ENCODE assay signal across 14 cellular contexts in the genomic region with DNA sequence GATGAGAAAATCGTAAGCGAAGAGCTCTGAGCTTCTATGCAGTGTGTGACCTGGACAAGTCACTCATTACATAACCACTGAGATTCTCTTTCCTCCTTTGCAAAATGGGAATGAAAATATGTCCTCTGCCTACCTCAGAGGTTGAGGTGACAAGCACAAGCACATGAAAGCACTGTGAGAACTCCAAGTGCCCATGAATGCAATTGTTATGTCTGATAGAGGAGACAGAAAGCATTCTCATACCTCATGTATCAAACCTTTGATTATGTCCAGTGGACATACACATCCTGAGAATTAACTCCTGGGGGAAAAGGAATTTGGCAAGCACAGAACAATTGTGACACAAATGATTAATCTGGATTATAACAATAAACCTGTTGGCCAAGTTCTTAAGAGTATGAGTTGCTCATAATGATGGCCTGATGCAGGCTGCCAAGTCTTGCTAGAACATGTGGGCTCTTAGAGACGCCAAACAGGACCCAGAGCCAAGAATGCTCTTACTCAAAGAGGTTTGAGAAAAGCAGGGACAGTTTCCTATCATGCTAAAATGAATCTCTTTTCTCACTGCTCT. TPM values are rescaled to one million over a fixed set of nuclear protein-coding genes. Genes with fewer than 3 reads are reported as not detected.
DNase-seq lines count a peak whose midpoint lies in the region; ATAC-seq, FAIRE-seq and TF ChIP-seq lines count a peak whose summit lies in the region.
"Had no signal": no experiment of that assay in that cellular context is flagged by ENCODE, and none has a peak within 500 bp of the region (broad histone marks: within the 10 kb centered on the region; RNA-seq: fewer than 3 reads in every experiment).

No MANE protein-coding gene starts in this region.

- H3K36me3 ChIP-seq in body of pancreas (replicated peaks in 1 of 2; ENCODE audit: insufficient read depth in 1 of 2, low read depth in 2 of 2) (no peaks in the 10 kb centered on the region), suprapubic skin (no peaks in the 10 kb centered on the region)
- H3K36me3 ChIP-seq: neutrophil had no signal

- WGBS in body of pancreas, 2 donors: 33 to 51% methylated on average over 3 of the region's 3 CpGs
- 52% methylated on average over 3 of the region's 3 CpGs for WGBS in suprapubic skin

- peak; percentile 72 for TF ChIP-seq EP300 in suprapubic skin (IDR thresholded peaks at IDR 0.05)

- H3K9me3 Mint-ChIP-seq in nephron progenitor cell: no peaks in the 10 kb centered on the region
- H3K9me3 Mint-ChIP-seq: GM23338 had no signal

- H3K4me3 ChIP-seq in body of pancreas (no peak overlapping the region), suprapubic skin (no peak overlapping the region)
- H3K4me3 ChIP-seq: GM23338 had no signal

- no peak overlapping the region for H3K4me3 Mint-ChIP-seq in nephron progenitor cell
- H3K4me3 Mint-ChIP-seq: GM23338 had no signal

- DNase-seq in GM12892 (ENCODE audit: insufficient read length) (no peak), body of pancreas (peak; percentile 16 to 65 (median 47)), inferior parietal cortex (ENCODE audit: extremely low spot score) (peak; percentile 60), suprapubic skin (ENCODE audit: low spot score in 2 of 2) (peak in 1 of 2 donors; percentile 78), NCI-H1092 treated with DMSO at 0.1 percent for 48 hours (lab: John Stamatoyannopoulos, UW) (no peak), nephron progenitor cell (no peak)
- DNase-seq: activated gamma-delta T cell treated with Interleukin-2 at 50 U/mL for 16 hours, NCI-H345 had no signal

- H3K4me1 Mint-ChIP-seq in nephron progenitor cell: peaks cover 14% of the 10 kb centered on the region

- no peaks in the 10 kb centered on the region for H3K36me3 Mint-ChIP-seq in nephron progenitor cell (ENCODE audit: low read depth)

- FAIRE-seq in GM12892 (lab: Jason Lieb, UNC): peak; percentile 40
- FAIRE-seq: frontal cortex had no signal

- H3K27ac ChIP-seq in body of pancreas (peak overlapping the region in 2 of 4 donors; percentile 49 to 62), suprapubic skin (peak overlapping the region; percentile 52)
- H3K27ac ChIP-seq: HL-60, neutrophil had no signal

- no peak overlapping the region for H3K27ac Mint-ChIP-seq in nephron progenitor cell
- H3K27ac Mint-ChIP-seq: GM23338 had no signal

- intact Hi-C loops in body of pancreas (cut with DNase I): no loop called here

- TF ChIP-seq CTCF in body of pancreas (IDR thresholded peaks at IDR 0.05) (no peak), suprapubic skin (IDR thresholded peaks at IDR 0.05) (no peak), nephron progenitor cell (IDR thresholded peaks at IDR 0.05) (no peak)

- TF ChIP-seq POLR2A in GM12892 (IDR thresholded peaks at IDR 0.05; ENCODE audit: low read depth, low read length) (no peak), body of pancreas (IDR thresholded peaks at IDR 0.05) (no peak), suprapubic skin (IDR thresholded peaks at IDR 0.05) (no peak)

- H3K27me3 ChIP-seq in body of pancreas (no peaks in the 10 kb centered on the region), suprapubic skin (no peaks in the 10 kb centered on the region)

- H3K9me3 ChIP-seq in body of pancreas: no peaks in the 10 kb centered on the region
- no peaks in the 10 kb centered on the region for H3K9me3 ChIP-seq in suprapubic skin
- H3K9me3 ChIP-seq: neutrophil had no signal

- peaks cover 8% of the 10 kb centered on the region for H3K27me3 Mint-ChIP-seq in nephron progenitor cell (ENCODE audit: low read depth, poor library complexity)

- ATAC-seq in body of pancreas (peak; percentile 68), HG03025 (IDR thresholded peaks at IDR 0.05; ENCODE audit: low FRiP score, unreplicated experiment) (no peak), HG03095 (IDR thresholded peaks at IDR 0.05; ENCODE audit: unreplicated experiment) (no peak)
- ATAC-seq: GM23338 had no signal

- H3K4me1 ChIP-seq in body of pancreas (peaks cover 20% of the 10 kb centered on the region), suprapubic skin (peaks cover 18% of the 10 kb centered on the region)

RNA-seq across cellular contexts. Expression of gene RMDN2, which starts 8.5 kb away (rescaled TPM):
- polyA plus RNA-seq in GM12892 (2012; ENCODE audit: missing spikeins): 9.3 TPM
- total RNA-seq in body of pancreas: 10 to 100 TPM; 10.4 to 11.5 TPM
- total RNA-seq in suprapubic skin: 1 to 10 TPM; 4.1 to 6.3 (median 5.0) TPM

Comparison
In these comparisons a context has a peak if more than half of its experiments do, and no peak if none do; other contexts are left out.
1. DNase-seq: peak in body of pancreas (4 of 4) and inferior parietal cortex (single experiment); none in GM12892 (single experiment), NCI-H1092 treated with DMSO at 0.1 percent for 48 hours (single experiment) and nephron progenitor cell (single experiment).